Comparison of ENCODE assay signal across 34 cellular contexts in genomic region chr1:50172299-50172698, GRCh38.
"Had no signal": no experiment of that assay in that cellular context is flagged by ENCODE, and none has a peak within 500 bp of the region (broad histone marks: within the 10 kb centered on the region; RNA-seq: fewer than 3 reads in every experiment).

No MANE protein-coding gene starts in this region.

- H3K27ac ChIP-seq: KMS-11 had no signal

- H3K4me2 ChIP-seq: KMS-11 had no signal

- DNase-seq: Karpas-422, Kasumi-1, MG63, MM.1S, MV-4-11, NCI-H1048, NCI-H1092, NCI-H1092 treated with DMSO at 0.1 percent for 48 hours, NCI-H1105, NCI-H1105 treated with DMSO at 0.1 percent for 48 hours, NCI-H1417, NCI-H1417 treated with DMSO at 0.1 percent for 48 hours, NCI-H1436, NCI-H1436 treated with DMSO at 0.1 percent for 48 hours, NCI-H146, NCI-H1694, NCI-H1694 treated with DMSO at 0.1 percent for 48 hours, NCI-H187, NCI-H187 treated with DMSO at 0.1 percent for 48 hours, NCI-H1930, NCI-H2029, NCI-H2029 treated with DMSO at 0.1 percent for 48 hours, NCI-H2081, NCI-H2081 treated with DMSO at 0.1 percent for 48 hours, NCI-H2107, NCI-H2171, NCI-H2171 treated with DMSO at 0.1 percent for 48 hours, NCI-H2227 treated with DMSO at 0.1 percent for 48 hours, NCI-H226, NCI-H345, NCI-H446, NCI-H446 treated with DMSO at 0.1 percent for 48 hours, NCI-H510A had no signal

- H3K4me3 ChIP-seq: MG63 had no signal

- H3K36me3 ChIP-seq: MG63 had no signal

- H3K9ac ChIP-seq: KMS-11 had no signal

- H3K9me3 ChIP-seq: MG63 had no signal

- H3K27me3 ChIP-seq: MG63 had no signal
